Comparison of ENCODE assay signal across 1 cellular context in the genomic region with DNA sequence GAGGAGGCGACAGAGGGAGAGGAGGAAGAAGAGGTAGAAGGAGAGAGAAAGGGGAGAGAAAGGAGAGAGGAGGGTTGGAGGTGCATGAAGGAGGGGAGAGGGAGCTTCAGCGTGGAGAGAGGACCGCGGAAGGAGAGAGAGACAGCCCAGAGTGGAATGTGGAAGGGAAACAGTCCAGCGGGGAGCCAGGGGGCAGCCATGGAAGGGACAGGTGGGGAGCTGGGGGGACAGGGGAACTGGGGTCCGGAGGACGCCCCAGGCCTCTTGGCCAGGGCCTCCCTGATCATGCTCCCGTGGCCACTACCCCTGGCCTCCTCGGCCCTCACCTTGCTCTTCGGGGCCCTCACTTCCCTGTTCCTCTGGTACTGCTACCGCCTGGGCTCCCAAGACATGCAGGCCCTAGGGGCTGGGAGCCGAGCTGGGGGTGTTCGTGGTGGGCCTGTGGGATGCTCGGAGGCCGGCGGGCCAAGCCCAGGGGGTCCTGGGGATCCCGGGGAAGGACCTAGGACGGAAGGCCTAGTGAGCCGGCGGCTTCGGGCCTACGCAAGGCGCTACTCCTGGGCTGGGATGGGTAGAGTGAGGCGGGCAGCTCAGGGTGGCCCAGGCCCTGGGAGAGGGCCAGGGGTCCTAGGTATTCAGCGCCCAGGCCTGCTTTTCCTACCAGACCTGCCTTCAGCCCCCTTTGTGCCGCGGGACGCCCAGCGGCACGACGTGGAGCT.
A peak's percentile ranks its signal among the peaks of the same experiment; 100 is the strongest.
TF ChIP-seq lines count a peak whose summit lies in the region.

No MANE protein-coding gene starts in this region.

TF ChIP-seq in HepG2, 621 proteins besides CTCF, POLR2A, EP300 and RAD21 (continued from another document and continues in another):
- no peak for TF ChIP-seq KDM5A (IDR thresholded peaks at IDR 0.05; ENCODE audit: borderline replicate concordance, low read length)
- TF ChIP-seq, protein P1, sequence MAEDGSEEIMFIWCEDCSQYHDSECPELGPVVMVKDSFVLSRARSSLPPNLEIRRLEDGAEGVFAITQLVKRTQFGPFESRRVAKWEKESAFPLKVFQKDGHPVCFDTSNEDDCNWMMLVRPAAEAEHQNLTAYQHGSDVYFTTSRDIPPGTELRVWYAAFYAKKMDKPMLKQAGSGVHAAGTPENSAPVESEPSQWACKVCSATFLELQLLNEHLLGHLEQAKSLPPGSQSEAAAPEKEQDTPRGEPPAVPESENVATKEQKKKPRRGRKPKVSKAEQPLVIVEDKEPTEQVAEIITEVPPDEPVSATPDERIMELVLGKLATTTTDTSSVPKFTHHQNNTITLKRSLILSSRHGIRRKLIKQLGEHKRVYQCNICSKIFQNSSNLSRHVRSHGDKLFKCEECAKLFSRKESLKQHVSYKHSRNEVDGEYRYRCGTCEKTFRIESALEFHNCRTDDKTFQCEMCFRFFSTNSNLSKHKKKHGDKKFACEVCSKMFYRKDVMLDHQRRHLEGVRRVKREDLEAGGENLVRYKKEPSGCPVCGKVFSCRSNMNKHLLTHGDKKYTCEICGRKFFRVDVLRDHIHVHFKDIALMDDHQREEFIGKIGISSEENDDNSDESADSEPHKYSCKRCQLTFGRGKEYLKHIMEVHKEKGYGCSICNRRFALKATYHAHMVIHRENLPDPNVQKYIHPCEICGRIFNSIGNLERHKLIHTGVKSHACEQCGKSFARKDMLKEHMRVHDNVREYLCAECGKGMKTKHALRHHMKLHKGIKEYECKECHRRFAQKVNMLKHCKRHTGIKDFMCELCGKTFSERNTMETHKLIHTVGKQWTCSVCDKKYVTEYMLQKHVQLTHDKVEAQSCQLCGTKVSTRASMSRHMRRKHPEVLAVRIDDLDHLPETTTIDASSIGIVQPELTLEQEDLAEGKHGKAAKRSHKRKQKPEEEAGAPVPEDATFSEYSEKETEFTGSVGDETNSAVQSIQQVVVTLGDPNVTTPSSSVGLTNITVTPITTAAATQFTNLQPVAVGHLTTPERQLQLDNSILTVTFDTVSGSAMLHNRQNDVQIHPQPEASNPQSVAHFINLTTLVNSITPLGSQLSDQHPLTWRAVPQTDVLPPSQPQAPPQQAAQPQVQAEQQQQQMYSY (CRISPR knock-in tag; IDR thresholded peaks at IDR 0.05), result no peak
- no peak for TF ChIP-seq ZNF160 (CRISPR knock-in tag; IDR thresholded peaks at IDR 0.05)
- no peak for TF ChIP-seq TCF12 (IDR thresholded peaks at IDR 0.05)
- TF ChIP-seq TCF12 (CRISPR knock-in tag; IDR thresholded peaks at IDR 0.05), result no peak
- no peak for TF ChIP-seq ZNF33A (CRISPR knock-in tag; IDR thresholded peaks at IDR 0.05; ENCODE audit: borderline replicate concordance)
- TF ChIP-seq, protein P2, sequence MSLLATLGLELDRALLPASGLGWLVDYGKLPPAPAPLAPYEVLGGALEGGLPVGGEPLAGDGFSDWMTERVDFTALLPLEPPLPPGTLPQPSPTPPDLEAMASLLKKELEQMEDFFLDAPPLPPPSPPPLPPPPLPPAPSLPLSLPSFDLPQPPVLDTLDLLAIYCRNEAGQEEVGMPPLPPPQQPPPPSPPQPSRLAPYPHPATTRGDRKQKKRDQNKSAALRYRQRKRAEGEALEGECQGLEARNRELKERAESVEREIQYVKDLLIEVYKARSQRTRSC (CRISPR knock-in tag; IDR thresholded peaks at IDR 0.05; ENCODE audit: low read depth), result no peak
- peak; percentile 53; the same call in 1 of the 2 replicates for TF ChIP-seq YEATS2 (CRISPR knock-in tag; IDR thresholded peaks at IDR 0.05; ENCODE audit: borderline replicate concordance)
- TF ChIP-seq, protein P3, sequence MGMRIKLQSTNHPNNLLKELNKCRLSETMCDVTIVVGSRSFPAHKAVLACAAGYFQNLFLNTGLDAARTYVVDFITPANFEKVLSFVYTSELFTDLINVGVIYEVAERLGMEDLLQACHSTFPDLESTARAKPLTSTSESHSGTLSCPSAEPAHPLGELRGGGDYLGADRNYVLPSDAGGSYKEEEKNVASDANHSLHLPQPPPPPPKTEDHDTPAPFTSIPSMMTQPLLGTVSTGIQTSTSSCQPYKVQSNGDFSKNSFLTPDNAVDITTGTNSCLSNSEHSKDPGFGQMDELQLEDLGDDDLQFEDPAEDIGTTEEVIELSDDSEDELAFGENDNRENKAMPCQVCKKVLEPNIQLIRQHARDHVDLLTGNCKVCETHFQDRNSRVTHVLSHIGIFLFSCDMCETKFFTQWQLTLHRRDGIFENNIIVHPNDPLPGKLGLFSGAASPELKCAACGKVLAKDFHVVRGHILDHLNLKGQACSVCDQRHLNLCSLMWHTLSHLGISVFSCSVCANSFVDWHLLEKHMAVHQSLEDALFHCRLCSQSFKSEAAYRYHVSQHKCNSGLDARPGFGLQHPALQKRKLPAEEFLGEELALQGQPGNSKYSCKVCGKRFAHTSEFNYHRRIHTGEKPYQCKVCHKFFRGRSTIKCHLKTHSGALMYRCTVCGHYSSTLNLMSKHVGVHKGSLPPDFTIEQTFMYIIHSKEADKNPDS (CRISPR knock-in tag; IDR thresholded peaks at IDR 0.05), result no peak
- TF ChIP-seq ZNF547 (CRISPR knock-in tag; IDR thresholded peaks at IDR 0.05), result 0 out of 2 replicates have a peak, but pooled peaks have one; percentile 69
- TF ChIP-seq, protein P4, sequence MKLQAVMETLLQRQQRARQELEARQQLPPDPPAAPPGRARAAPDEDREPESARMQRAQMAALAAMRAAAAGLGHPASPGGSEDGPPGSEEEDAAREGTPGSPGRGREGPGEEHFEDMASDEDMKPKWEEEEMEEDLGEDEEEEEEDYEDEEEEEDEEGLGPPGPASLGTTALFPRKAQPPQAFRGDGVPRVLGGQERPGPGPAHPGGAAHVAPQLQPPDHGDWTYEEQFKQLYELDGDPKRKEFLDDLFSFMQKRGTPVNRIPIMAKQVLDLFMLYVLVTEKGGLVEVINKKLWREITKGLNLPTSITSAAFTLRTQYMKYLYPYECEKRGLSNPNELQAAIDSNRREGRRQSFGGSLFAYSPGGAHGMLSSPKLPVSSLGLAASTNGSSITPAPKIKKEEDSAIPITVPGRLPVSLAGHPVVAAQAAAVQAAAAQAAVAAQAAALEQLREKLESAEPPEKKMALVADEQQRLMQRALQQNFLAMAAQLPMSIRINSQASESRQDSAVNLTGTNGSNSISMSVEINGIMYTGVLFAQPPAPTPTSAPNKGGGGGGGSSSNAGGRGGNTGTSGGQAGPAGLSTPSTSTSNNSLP (IDR thresholded peaks at IDR 0.05; ENCODE audit: low read depth, low read length), result no peak
- no peak for TF ChIP-seq ZNF792 (CRISPR knock-in tag; IDR thresholded peaks at IDR 0.05)
- TF ChIP-seq BCL6 (CRISPR knock-in tag; IDR thresholded peaks at IDR 0.05), result no peak
- TF ChIP-seq, protein P5, sequence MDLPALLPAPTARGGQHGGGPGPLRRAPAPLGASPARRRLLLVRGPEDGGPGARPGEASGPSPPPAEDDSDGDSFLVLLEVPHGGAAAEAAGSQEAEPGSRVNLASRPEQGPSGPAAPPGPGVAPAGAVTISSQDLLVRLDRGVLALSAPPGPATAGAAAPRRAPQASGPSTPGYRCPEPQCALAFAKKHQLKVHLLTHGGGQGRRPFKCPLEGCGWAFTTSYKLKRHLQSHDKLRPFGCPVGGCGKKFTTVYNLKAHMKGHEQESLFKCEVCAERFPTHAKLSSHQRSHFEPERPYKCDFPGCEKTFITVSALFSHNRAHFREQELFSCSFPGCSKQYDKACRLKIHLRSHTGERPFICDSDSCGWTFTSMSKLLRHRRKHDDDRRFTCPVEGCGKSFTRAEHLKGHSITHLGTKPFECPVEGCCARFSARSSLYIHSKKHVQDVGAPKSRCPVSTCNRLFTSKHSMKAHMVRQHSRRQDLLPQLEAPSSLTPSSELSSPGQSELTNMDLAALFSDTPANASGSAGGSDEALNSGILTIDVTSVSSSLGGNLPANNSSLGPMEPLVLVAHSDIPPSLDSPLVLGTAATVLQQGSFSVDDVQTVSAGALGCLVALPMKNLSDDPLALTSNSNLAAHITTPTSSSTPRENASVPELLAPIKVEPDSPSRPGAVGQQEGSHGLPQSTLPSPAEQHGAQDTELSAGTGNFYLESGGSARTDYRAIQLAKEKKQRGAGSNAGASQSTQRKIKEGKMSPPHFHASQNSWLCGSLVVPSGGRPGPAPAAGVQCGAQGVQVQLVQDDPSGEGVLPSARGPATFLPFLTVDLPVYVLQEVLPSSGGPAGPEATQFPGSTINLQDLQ (CRISPR knock-in tag; IDR thresholded peaks at IDR 0.05), result no peak
- TF ChIP-seq SOX13 (IDR thresholded peaks at IDR 0.05), result no peak
- TF ChIP-seq SOX13 (CRISPR knock-in tag; conservative IDR thresholded peaks at IDR 0.05 in 1 of 2, IDR thresholded peaks at IDR 0.05 in 1 of 2), result no peak
- TF ChIP-seq HNRNPK (IDR thresholded peaks at IDR 0.05; ENCODE audit: low read depth, low read length, poor library complexity, severe bottlenecking), result no peak
- TF ChIP-seq, protein P6, sequence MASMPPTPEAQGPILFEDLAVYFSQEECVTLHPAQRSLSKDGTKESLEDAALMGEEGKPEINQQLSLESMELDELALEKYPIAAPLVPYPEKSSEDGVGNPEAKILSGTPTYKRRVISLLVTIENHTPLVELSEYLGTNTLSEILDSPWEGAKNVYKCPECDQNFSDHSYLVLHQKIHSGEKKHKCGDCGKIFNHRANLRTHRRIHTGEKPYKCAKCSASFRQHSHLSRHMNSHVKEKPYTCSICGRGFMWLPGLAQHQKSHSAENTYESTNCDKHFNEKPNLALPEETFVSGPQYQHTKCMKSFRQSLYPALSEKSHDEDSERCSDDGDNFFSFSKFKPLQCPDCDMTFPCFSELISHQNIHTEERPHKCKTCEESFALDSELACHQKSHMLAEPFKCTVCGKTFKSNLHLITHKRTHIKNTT (CRISPR knock-in tag; IDR thresholded peaks at IDR 0.05), result no peak
- 0 out of 2 replicates have a peak, but pooled peaks have one; percentile 62 for TF ChIP-seq LCORL (IDR thresholded peaks at IDR 0.05)
- TF ChIP-seq LCORL (CRISPR knock-in tag; IDR thresholded peaks at IDR 0.05), result 0 out of 2 replicates have a peak, but pooled peaks have one; percentile 1
- TF ChIP-seq EEA1 (CRISPR knock-in tag; IDR thresholded peaks at IDR 0.05; ENCODE audit: borderline replicate concordance), result no peak
- 0 out of 2 replicates have a peak, but pooled peaks have one; percentile 17 for TF ChIP-seq SMAD1 (CRISPR knock-in tag; IDR thresholded peaks at IDR 0.05; ENCODE audit: borderline replicate concordance, low read depth)
- no peak for TF ChIP-seq NONO (IDR thresholded peaks at IDR 0.05)
- no peak for TF ChIP-seq NONO (CRISPR knock-in tag; conservative IDR thresholded peaks at IDR 0.05)
- TF ChIP-seq, protein P7, sequence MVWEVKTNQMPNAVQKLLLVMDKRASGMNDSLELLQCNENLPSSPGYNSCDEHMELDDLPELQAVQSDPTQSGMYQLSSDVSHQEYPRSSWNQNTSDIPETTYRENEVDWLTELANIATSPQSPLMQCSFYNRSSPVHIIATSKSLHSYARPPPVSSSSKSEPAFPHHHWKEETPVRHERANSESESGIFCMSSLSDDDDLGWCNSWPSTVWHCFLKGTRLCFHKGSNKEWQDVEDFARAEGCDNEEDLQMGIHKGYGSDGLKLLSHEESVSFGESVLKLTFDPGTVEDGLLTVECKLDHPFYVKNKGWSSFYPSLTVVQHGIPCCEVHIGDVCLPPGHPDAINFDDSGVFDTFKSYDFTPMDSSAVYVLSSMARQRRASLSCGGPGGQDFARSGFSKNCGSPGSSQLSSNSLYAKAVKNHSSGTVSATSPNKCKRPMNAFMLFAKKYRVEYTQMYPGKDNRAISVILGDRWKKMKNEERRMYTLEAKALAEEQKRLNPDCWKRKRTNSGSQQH (CRISPR knock-in tag; IDR thresholded peaks at IDR 0.05; ENCODE audit: low read depth), result no peak
- no peak for TF ChIP-seq REXO4 (CRISPR knock-in tag; IDR thresholded peaks at IDR 0.05; ENCODE audit: borderline replicate concordance)
- no peak for TF ChIP-seq ATF7-NPFF (CRISPR knock-in tag; IDR thresholded peaks at IDR 0.05; ENCODE audit: low read depth)
- TF ChIP-seq ZNF263 (CRISPR knock-in tag; IDR thresholded peaks at IDR 0.05), result no peak
- TF ChIP-seq ZNF143 (CRISPR knock-in tag; IDR thresholded peaks at IDR 0.05), result no peak
- no peak for TF ChIP-seq PAF1 (CRISPR knock-in tag; IDR thresholded peaks at IDR 0.05)
- TF ChIP-seq MYNN (CRISPR knock-in tag; IDR thresholded peaks at IDR 0.05; ENCODE audit: low read depth), result no peak; the same call in 1 of the 2 replicates
- TF ChIP-seq ZBTB1 (CRISPR knock-in tag; IDR thresholded peaks at IDR 0.05; ENCODE audit: borderline replicate concordance), result no peak
- TF ChIP-seq, protein P8, sequence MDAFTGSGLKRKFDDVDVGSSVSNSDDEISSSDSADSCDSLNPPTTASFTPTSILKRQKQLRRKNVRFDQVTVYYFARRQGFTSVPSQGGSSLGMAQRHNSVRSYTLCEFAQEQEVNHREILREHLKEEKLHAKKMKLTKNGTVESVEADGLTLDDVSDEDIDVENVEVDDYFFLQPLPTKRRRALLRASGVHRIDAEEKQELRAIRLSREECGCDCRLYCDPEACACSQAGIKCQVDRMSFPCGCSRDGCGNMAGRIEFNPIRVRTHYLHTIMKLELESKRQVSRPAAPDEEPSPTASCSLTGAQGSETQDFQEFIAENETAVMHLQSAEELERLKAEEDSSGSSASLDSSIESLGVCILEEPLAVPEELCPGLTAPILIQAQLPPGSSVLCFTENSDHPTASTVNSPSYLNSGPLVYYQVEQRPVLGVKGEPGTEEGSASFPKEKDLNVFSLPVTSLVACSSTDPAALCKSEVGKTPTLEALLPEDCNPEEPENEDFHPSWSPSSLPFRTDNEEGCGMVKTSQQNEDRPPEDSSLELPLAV (CRISPR knock-in tag; conservative IDR thresholded peaks at IDR 0.05; ENCODE audit: low read depth), result no peak
- peak; percentile 39; the same call in 1 of the 2 replicates for TF ChIP-seq SP2 (CRISPR knock-in tag; IDR thresholded peaks at IDR 0.05)
- TF ChIP-seq, protein P9, sequence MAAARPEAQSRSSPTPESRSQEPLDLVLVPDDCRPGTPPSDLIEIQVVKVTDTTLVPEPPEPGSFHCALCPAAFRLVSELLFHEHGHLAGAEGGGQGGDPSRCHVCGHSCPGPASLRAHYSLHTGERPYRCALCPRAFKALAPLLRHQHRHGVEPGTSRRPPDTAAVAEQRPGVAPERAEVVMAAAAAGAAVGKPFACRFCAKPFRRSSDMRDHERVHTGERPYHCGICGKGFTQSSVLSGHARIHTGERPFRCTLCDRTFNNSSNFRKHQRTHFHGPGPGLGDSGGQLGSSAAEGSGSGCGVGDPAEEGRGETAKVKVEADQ (CRISPR knock-in tag; IDR thresholded peaks at IDR 0.05; ENCODE audit: borderline replicate concordance), result peak; percentile 55; the same call in 1 of the 2 replicates
- TF ChIP-seq TOPORS (CRISPR knock-in tag; IDR thresholded peaks at IDR 0.05), result 0 out of 2 replicates have a peak, but pooled peaks have one; percentile 39
- no peak for TF ChIP-seq ATM (IDR thresholded peaks at IDR 0.05; ENCODE audit: borderline replicate concordance)
- no peak for TF ChIP-seq TCF7L2 (IDR thresholded peaks at IDR 0.05; ENCODE audit: low read depth, low read length)
- TF ChIP-seq ZNF816 (CRISPR knock-in tag; IDR thresholded peaks at IDR 0.05; ENCODE audit: borderline replicate concordance), result no peak
- no peak for TF ChIP-seq ZNF557 (CRISPR knock-in tag; IDR thresholded peaks at IDR 0.05)
- TF ChIP-seq, protein P10, sequence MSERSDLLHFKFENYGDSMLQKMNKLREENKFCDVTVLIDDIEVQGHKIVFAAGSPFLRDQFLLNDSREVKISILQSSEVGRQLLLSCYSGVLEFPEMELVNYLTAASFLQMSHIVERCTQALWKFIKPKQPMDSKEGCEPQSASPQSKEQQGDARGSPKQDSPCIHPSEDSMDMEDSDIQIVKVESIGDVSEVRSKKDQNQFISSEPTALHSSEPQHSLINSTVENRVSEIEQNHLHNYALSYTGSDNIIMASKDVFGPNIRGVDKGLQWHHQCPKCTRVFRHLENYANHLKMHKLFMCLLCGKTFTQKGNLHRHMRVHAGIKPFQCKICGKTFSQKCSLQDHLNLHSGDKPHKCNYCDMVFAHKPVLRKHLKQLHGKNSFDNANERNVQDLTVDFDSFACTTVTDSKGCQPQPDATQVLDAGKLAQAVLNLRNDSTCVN (CRISPR knock-in tag; IDR thresholded peaks at IDR 0.05; ENCODE audit: borderline replicate concordance), result no peak
- no peak for TF ChIP-seq ZNF337 (CRISPR knock-in tag; IDR thresholded peaks at IDR 0.05; ENCODE audit: borderline replicate concordance, low read depth)
